In the genomic region with DNA sequence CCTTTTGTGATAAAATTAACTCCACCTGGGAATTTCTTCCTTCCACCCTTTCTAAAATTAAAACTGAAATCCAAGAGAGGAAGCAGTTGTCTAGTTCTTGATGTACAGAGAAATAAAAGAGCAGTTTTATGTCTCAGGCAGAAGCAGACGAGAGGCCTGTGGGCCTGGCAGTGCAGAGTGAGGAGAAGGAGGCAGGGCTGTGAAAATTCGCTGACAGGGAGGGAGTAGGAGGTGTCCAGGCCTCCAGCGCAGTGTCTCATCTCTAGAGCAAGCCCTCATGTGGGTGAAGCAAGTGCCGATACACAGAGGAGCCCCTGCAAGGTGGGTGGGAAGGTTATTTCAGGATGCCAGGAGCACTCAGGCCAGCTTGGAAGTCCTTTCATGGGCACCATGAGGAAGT, we compare ENCODE assay signal across 21 cellular contexts.
DNase-seq lines count a peak whose midpoint lies in the region; ATAC-seq and TF ChIP-seq lines count a peak whose summit lies in the region.
"Had no signal": no experiment of that assay in that cellular context is flagged by ENCODE, and none has a peak within 500 bp of the region (broad histone marks: within the 10 kb centered on the region; RNA-seq: fewer than 3 reads in every experiment).

No MANE protein-coding gene starts in this region.

- no peak for DNase-seq in left ventricle myocardium superior
- DNase-seq in Right ventricle myocardium superior, result no peak
- peak in 7 of 10 donors; percentile 43 to 81 (median 65) for DNase-seq in dorsolateral prefrontal cortex
- DNase-seq in middle frontal gyrus (ENCODE audit: extremely low spot score, low spot score), result peak; percentile 33
- DNase-seq in foreskin keratinocyte, result no peak
- DNase-seq in LoVo (ENCODE audit: low spot score), result no peak
- DNase-seq in activated naive CD8-positive, alpha-beta T cell treated with anti-CD3 and anti-CD28 coated beads, Interleukin-2, amount 50 U/mL, for 24 hours, result no peak
- no peak for DNase-seq in GM10266 (ENCODE audit: extremely low spot score)
- DNase-seq: ACHN; activated naive CD8-positive, alpha-beta T cell treated with anti-CD3 and anti-CD28 coated beads, Interleukin-2, amount 10 ng/mL, durations not matched to agents 7 days and 5 days; lower lobe of right lung; NCI-H1092; NCI-H510A treated with DMSO at 0.1 percent for 48 hours; psoas muscle; SJCRH30; thyroid gland had no signal

- H3K4me1 ChIP-seq in foreskin keratinocyte, result peaks cover 10% of the 10 kb centered on the region
- H3K4me1 ChIP-seq: breast epithelium, lower lobe of right lung, psoas muscle had no signal

- peak overlapping the region in 21 of 59 donors; percentile 5 to 57 (median 29) for H3K27ac ChIP-seq in dorsolateral prefrontal cortex
- no peak overlapping the region for H3K27ac ChIP-seq in foreskin keratinocyte
- H3K27ac ChIP-seq: breast epithelium, epithelial cell of prostate, KMS-11, lower lobe of right lung, psoas muscle, SJCRH30 had no signal

- H3K9me3 Mint-ChIP-seq in activated naive CD8-positive, alpha-beta T cell treated with anti-CD3 and anti-CD28 coated beads, Interleukin-2, amount 50 U/mL, for 24 hours, result no peaks in the 10 kb centered on the region
- H3K9me3 Mint-ChIP-seq: activated naive CD8-positive, alpha-beta T cell treated with anti-CD3 and anti-CD28 coated beads, Interleukin-2, amount 10 ng/mL, durations not matched to agents 7 days and 5 days; activated T-helper 1 cell treated with anti-CD3 and anti-CD28 coated beads, Interleukin-12 subunit alpha, Interleukin-12 subunit beta, Interleukin-2, Interleukin-4 antibody, amounts not matched to agents 30 ng/mL and 10 ng/mL and 1 ng/mL, durations not matched to agents 14 hours and 24 hours and 36 hours; dendritic cell treated with granulocyte-macrophage colony-stimulating factor and Interleukin-4, amounts not matched to agents 40 ng/mL and 50 ng/mL, for 4 days had no signal

- H3K27me3 ChIP-seq in dorsolateral prefrontal cortex (no peaks in the 10 kb centered on the region), foreskin keratinocyte (no peaks in the 10 kb centered on the region)
- H3K27me3 ChIP-seq: breast epithelium, SJCRH30, thyroid gland had no signal

- no peaks in the 10 kb centered on the region for H3K27me3 Mint-ChIP-seq in activated naive CD8-positive, alpha-beta T cell treated with anti-CD3 and anti-CD28 coated beads, Interleukin-2, amount 50 U/mL, for 24 hours

- H3K4me1 Mint-ChIP-seq in activated naive CD8-positive, alpha-beta T cell treated with anti-CD3 and anti-CD28 coated beads, Interleukin-2, amount 50 U/mL, for 24 hours, result no peaks in the 10 kb centered on the region
- H3K4me1 Mint-ChIP-seq: activated naive CD8-positive, alpha-beta T cell treated with anti-CD3 and anti-CD28 coated beads, Interleukin-2, amount 10 ng/mL, durations not matched to agents 7 days and 5 days had no signal

- no peak overlapping the region for H3K27ac Mint-ChIP-seq in activated naive CD8-positive, alpha-beta T cell treated with anti-CD3 and anti-CD28 coated beads, Interleukin-2, amount 50 U/mL, for 24 hours
- H3K27ac Mint-ChIP-seq: activated naive CD8-positive, alpha-beta T cell treated with anti-CD3 and anti-CD28 coated beads, Interleukin-2, amount 10 ng/mL, durations not matched to agents 7 days and 5 days; activated T-helper 1 cell treated with anti-CD3 and anti-CD28 coated beads, Interleukin-12 subunit alpha, Interleukin-12 subunit beta, Interleukin-2, Interleukin-4 antibody, amounts not matched to agents 30 ng/mL and 10 ng/mL and 1 ng/mL, durations not matched to agents 14 hours and 24 hours and 36 hours; dendritic cell treated with granulocyte-macrophage colony-stimulating factor and Interleukin-4, amounts not matched to agents 40 ng/mL and 50 ng/mL, for 4 days had no signal

- intact Hi-C loops in left ventricle myocardium superior (cut with micrococcal nuclease), result no loop called here
- intact Hi-C loops in Right ventricle myocardium superior (cut with DNase I), result no loop called here
- intact Hi-C loops in dorsolateral prefrontal cortex (cut with DNase I), result no loop called here

- no peak overlapping the region for H3K4me3 ChIP-seq in dorsolateral prefrontal cortex
- H3K4me3 ChIP-seq: breast epithelium, lower lobe of right lung, psoas muscle, SJCRH30, thyroid gland had no signal

- no peak overlapping the region for H3K4me3 Mint-ChIP-seq in activated naive CD8-positive, alpha-beta T cell treated with anti-CD3 and anti-CD28 coated beads, Interleukin-2, amount 50 U/mL, for 24 hours
- H3K4me3 Mint-ChIP-seq: activated naive CD8-positive, alpha-beta T cell treated with anti-CD3 and anti-CD28 coated beads, Interleukin-2, amount 10 ng/mL, durations not matched to agents 7 days and 5 days; activated T-helper 1 cell treated with anti-CD3 and anti-CD28 coated beads, Interleukin-12 subunit alpha, Interleukin-12 subunit beta, Interleukin-2, Interleukin-4 antibody, amounts not matched to agents 30 ng/mL and 10 ng/mL and 1 ng/mL, durations not matched to agents 14 hours and 24 hours and 36 hours; dendritic cell treated with granulocyte-macrophage colony-stimulating factor and Interleukin-4, amounts not matched to agents 40 ng/mL and 50 ng/mL, for 4 days had no signal

- no peaks in the 10 kb centered on the region for H3K36me3 Mint-ChIP-seq in activated naive CD8-positive, alpha-beta T cell treated with anti-CD3 and anti-CD28 coated beads, Interleukin-2, amount 50 U/mL, for 24 hours (ENCODE audit: low read depth)
- H3K36me3 Mint-ChIP-seq: activated naive CD8-positive, alpha-beta T cell treated with anti-CD3 and anti-CD28 coated beads, Interleukin-2, amount 10 ng/mL, durations not matched to agents 7 days and 5 days had no signal

- no peak for TF ChIP-seq CTCF in dorsolateral prefrontal cortex (IDR thresholded peaks at IDR 0.05 in 54 of 56, conservative IDR thresholded peaks at IDR 0.05 in 2 of 56; ENCODE audit: low read depth in 1 of 56, partially characterized antibody in 56 of 56)
- no peak for TF ChIP-seq CTCF in foreskin keratinocyte (conservative IDR thresholded peaks at IDR 0.05)
- TF ChIP-seq CTCF in GM10266 (IDR thresholded peaks at IDR 0.05; ENCODE audit: control insufficient read depth, insufficient read depth, low read depth, missing control alignments), result no peak

- peak; percentile 38 for ATAC-seq in left ventricle myocardium superior
- ATAC-seq in Right ventricle myocardium superior (ENCODE audit: poor library complexity), result no peak
- ATAC-seq in foreskin keratinocyte, result no peak
- ATAC-seq in activated naive CD8-positive, alpha-beta T cell treated with anti-CD3 and anti-CD28 coated beads, Interleukin-2, amount 50 U/mL, for 24 hours, result no peak
- ATAC-seq: lower lobe of right lung, psoas muscle had no signal

Comparison
In these comparisons a context has a peak if more than half of its experiments do, and no peak if none do; other contexts are left out.
1. DNase-seq: peak in dorsolateral prefrontal cortex (7 of 10) and middle frontal gyrus (single experiment); none in left ventricle myocardium superior (single experiment), Right ventricle myocardium superior (single experiment), foreskin keratinocyte (0 of 2), LoVo (single experiment), activated naive CD8-positive, alpha-beta T cell treated with anti-CD3 and anti-CD28 coated beads, Interleukin-2, amount 50 U/mL, for 24 hours (single experiment) and GM10266 (single experiment).